8 cellular contexts compared by ENCODE assay signal in the genomic region with DNA sequence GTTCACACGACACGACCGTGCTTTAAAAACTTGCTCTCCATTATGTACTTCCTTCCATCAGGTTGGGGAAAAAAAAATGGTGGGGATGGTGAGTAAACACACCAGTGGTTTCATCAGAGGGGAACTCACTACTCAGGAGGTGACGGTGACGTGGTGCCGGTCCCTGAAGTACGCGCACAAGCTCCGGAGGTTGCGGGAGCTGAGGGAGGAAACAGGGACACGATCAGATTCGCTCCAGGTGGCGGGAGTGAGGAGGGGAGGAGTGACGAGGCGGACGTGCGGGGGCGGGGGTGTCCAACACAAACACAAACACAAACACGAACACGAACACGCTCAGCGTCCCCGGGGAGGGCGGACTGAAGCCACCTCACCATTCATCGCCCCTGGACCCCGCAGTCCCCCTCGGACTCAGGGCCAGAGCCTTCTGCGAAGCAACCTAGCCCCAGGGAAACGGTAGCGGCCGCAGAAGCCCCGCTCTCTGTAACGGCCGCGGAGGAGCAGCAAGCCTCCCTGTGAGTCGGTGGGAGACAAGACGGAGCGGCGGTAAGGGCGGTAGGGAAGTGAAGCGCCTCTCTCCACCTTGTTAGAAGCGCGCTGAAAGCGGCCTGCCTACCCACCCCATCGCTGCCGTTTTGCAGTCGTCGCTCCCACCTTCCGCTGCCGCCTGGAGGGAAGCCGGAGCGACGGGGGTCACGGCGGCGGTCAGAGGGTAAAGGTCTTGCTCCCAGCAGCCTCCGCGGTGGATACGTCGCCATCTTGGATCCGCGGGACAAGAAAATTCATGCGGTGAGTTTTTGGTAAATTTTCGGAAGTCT. TPM values are rescaled to one million over a fixed set of nuclear protein-coding genes. Genes with fewer than 3 reads are reported as not detected.
DNase-seq lines count a peak whose midpoint lies in the region; TF ChIP-seq lines count a peak whose summit lies in the region.

TSS of gene CNOT2 (plus strand) at position 739 of the 815 bp plus-strand sequence. CDS start 34,794 bp downstream, outside the sequence.

- TF ChIP-seq POLR2A in suprapubic skin (IDR thresholded peaks at IDR 0.05), result peak in 1 of 2 donors; percentile 39

- peak within 1 kb of the TSS; percentile 100 for H3K27ac Mint-ChIP-seq in HFFc6

- under 1% methylated on average over 48 of the region's 64 CpGs for WGBS in SK-N-SH (ENCODE audit: low lambda C conversion rate)
- under 1% methylated on average over 34 of the region's 64 CpGs for WGBS in suprapubic skin

- TF ChIP-seq RAD21 in SK-N-SH (IDR thresholded peaks at IDR 0.05; ENCODE audit: low read length), result peak; percentile 31

- H3K27me3 ChIP-seq in GM06990 (replicated peaks; ENCODE audit: control insufficient read depth, insufficient read depth, low read length) (no peaks in the 10 kb centered on the region), SK-N-SH (ENCODE audit: insufficient read depth) (no peaks in the 10 kb centered on the region), suprapubic skin (no peaks in the 10 kb centered on the region)

- peak within 1 kb of the TSS; percentile 100 for H3K4me3 Mint-ChIP-seq in HFFc6

- peak within 1 kb of the TSS; percentile 86 for H3K4me2 ChIP-seq in SK-N-SH

- peak within 1 kb of the TSS; percentile 75 for H2AFZ ChIP-seq in SK-N-SH (ENCODE audit: low read depth)

- CTCF ChIA-PET in SK-N-SH (lab: Yijun Ruan, JAX), result interaction anchor here (0.7 to 1.8 kb wide), 2 partner anchors 334 to 340 kb away, joined by 5 to 6 read pairs; no protein-coding TSS in a partner anchor

- DNase-seq in GM06990 (ENCODE audit: extremely low read depth, insufficient read length) (peak; percentile 90), HFFc6 (peak; percentile 91), NAMALWA (ENCODE audit: low spot score) (peak; percentile 91), SK-N-SH (peak; percentile 90), globus pallidus (ENCODE audit: low spot score) (peak; percentile 85), occipital lobe (lab: John Stamatoyannopoulos, UW) (peak; percentile 80), suprapubic skin (ENCODE audit: low spot score in 2 of 2) (peak; percentile 92 to 93)
- peak; percentile 92 for DNase-seq in activated naive CD4-positive, alpha-beta T cell treated with anti-CD3 and anti-CD28 coated beads, Interleukin-2, amount 50 U/mL, for 16 hours

- peaks cover 5% of the 10 kb centered on the region for H3K27me3 Mint-ChIP-seq in HFFc6 (ENCODE audit: insufficient read depth)

- H3K36me3 ChIP-seq in GM06990 (ENCODE audit: control insufficient read depth, insufficient read depth, low read length) (peaks cover 2% of the 10 kb centered on the region), SK-N-SH (replicated peaks in 1 of 2; ENCODE audit: control insufficient read depth in 1 of 2, insufficient read depth in 2 of 2, low read length in 1 of 2) (peaks cover 35 to 52% of the 10 kb centered on the region in 2 experiments), suprapubic skin (peaks cover 15% of the 10 kb centered on the region)

- H3K9me3 Mint-ChIP-seq in HFFc6, result no peaks in the 10 kb centered on the region

- H3K9me2 ChIP-seq in SK-N-SH, result no peaks in the 10 kb centered on the region

- peaks cover 61% of the 10 kb centered on the region for H3K4me1 Mint-ChIP-seq in HFFc6 (ENCODE audit: low read depth)

- H3K4me1 ChIP-seq in SK-N-SH (ENCODE audit: control insufficient read depth in 1 of 2, insufficient read depth in 2 of 2, low read depth in 1 of 2, low read length in 1 of 2) (peaks cover 17 to 22% of the 10 kb centered on the region in 2 experiments; a peak in 2 of 4 replicates), suprapubic skin (peaks cover 53% of the 10 kb centered on the region)

- peak within 1 kb of the TSS; percentile 94 to 98 for H3K27ac ChIP-seq in SK-N-SH (ENCODE audit: low read depth in 2 of 2, low read length in 1 of 2)
- H3K27ac ChIP-seq in suprapubic skin, result peak within 1 kb of the TSS; percentile 99

- H3K36me3 Mint-ChIP-seq in HFFc6 (ENCODE audit: low read depth), result peaks cover 33% of the 10 kb centered on the region

- H3K79me2 ChIP-seq in SK-N-SH (ENCODE audit: insufficient read depth), result peaks cover 67% of the 10 kb centered on the region

- H3K4me3 ChIP-seq in GM06990 (replicated peaks; ENCODE audit: low read depth, low read length), result peak within 1 kb of the TSS; percentile 99
- H3K4me3 ChIP-seq in SK-N-SH (ENCODE audit: low read depth in 2 of 2, low read length in 1 of 2), result peak within 1 kb of the TSS; percentile 91 to 95
- peak within 1 kb of the TSS; percentile 95 for H3K4me3 ChIP-seq in suprapubic skin

- H3K9ac ChIP-seq in SK-N-SH, result peak within 1 kb of the TSS; percentile 96

- no peak for TF ChIP-seq CTCF in GM06990 (IDR thresholded peaks at IDR 0.05; ENCODE audit: insufficient read depth, low read length, poor library complexity, severe bottlenecking)
- TF ChIP-seq CTCF in HFFc6 (IDR thresholded peaks at IDR 0.05), result no peak
- TF ChIP-seq CTCF in SK-N-SH (IDR thresholded peaks at IDR 0.05), result no peak
- no peak for TF ChIP-seq CTCF in suprapubic skin (IDR thresholded peaks at IDR 0.05)

- H3K9me3 ChIP-seq in SK-N-SH, result no peaks in the 10 kb centered on the region
- no peaks in the 10 kb centered on the region for H3K9me3 ChIP-seq in suprapubic skin

- TF ChIP-seq EP300 in SK-N-SH (IDR thresholded peaks at IDR 0.05; ENCODE audit: borderline replicate concordance in 1 of 2, low read depth in 1 of 2, low read length in 1 of 2) (0 out of 4 replicates have a peak, but pooled peaks of 1 of the 2 experiments have one; percentile 17), suprapubic skin (IDR thresholded peaks at IDR 0.05) (no peak)

- H3F3A ChIP-seq in SK-N-SH (replicated peaks; ENCODE audit: insufficient read depth), result peaks cover 19% of the 10 kb centered on the region

- peaks cover 40% of the 10 kb centered on the region for H4K20me1 ChIP-seq in SK-N-SH (ENCODE audit: insufficient read depth)

- POLR2A ChIA-PET in SK-N-SH (lab: Yijun Ruan, JAX), result interaction anchor here (0.6 to 1.2 kb wide), 3 partner anchors 320 to 452 kb away, joined by 3 read pairs; no protein-coding TSS in a partner anchor

TF ChIP-seq in SK-N-SH, 30 proteins besides CTCF, POLR2A, EP300 and RAD21 (continues in another document):
- TF ChIP-seq FOXM1 (IDR thresholded peaks at IDR 0.05; ENCODE audit: low read depth), result no peak
- no peak for TF ChIP-seq TCF12 (IDR thresholded peaks at IDR 0.05)
- peak; percentile 82 for TF ChIP-seq TAF1 (IDR thresholded peaks at IDR 0.05; ENCODE audit: borderline replicate concordance, low read depth, low read length)
- no peak for TF ChIP-seq EZH2phosphoT487 (IDR thresholded peaks at IDR 0.05; ENCODE audit: borderline replicate concordance, low read depth)
- TF ChIP-seq, protein P1, sequence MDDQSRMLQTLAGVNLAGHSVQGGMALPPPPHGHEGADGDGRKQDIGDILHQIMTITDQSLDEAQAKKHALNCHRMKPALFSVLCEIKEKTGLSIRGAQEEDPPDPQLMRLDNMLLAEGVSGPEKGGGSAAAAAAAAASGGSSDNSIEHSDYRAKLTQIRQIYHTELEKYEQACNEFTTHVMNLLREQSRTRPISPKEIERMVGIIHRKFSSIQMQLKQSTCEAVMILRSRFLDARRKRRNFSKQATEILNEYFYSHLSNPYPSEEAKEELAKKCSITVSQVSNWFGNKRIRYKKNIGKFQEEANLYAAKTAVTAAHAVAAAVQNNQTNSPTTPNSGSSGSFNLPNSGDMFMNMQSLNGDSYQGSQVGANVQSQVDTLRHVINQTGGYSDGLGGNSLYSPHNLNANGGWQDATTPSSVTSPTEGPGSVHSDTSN (IDR thresholded peaks at IDR 0.05), result no peak
- TF ChIP-seq GATA2 (CRISPR knock-in tag; IDR thresholded peaks at IDR 0.05), result no peak
- TF ChIP-seq, protein P2, sequence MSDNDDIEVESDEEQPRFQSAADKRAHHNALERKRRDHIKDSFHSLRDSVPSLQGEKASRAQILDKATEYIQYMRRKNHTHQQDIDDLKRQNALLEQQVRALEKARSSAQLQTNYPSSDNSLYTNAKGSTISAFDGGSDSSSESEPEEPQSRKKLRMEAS (IDR thresholded peaks at IDR 0.05; ENCODE audit: low read depth), result peak; percentile 52
- peak; percentile 74 for TF ChIP-seq POLR2AphosphoS5 (IDR thresholded peaks at IDR 0.05; ENCODE audit: low read depth, low read length)
- TF ChIP-seq FOXJ3 (CRISPR knock-in tag; IDR thresholded peaks at IDR 0.05), result peak; percentile 48; the same call in 1 of the 2 replicates
- TF ChIP-seq RXRA (IDR thresholded peaks at IDR 0.05; ENCODE audit: borderline replicate concordance, low read depth), result peak; percentile 12; the same call in 1 of the 2 replicates
- no peak for TF ChIP-seq JUND (IDR thresholded peaks at IDR 0.05)
- no peak for TF ChIP-seq USF2 (IDR thresholded peaks at IDR 0.05; ENCODE audit: borderline replicate concordance, low read depth, low read length)
- TF ChIP-seq SIN3A (IDR thresholded peaks at IDR 0.05; ENCODE audit: borderline replicate concordance, low read depth, low read length), result peak; percentile 46; the same call in 1 of the 2 replicates
- no peak for TF ChIP-seq NFIC (IDR thresholded peaks at IDR 0.05; ENCODE audit: borderline replicate concordance)
- peak; percentile 95 for TF ChIP-seq YY1 (IDR thresholded peaks at IDR 0.05; ENCODE audit: low read depth)
- no peak for TF ChIP-seq RCOR1 (IDR thresholded peaks at IDR 0.05; ENCODE audit: low read length)
- no peak for TF ChIP-seq RFX5 (IDR thresholded peaks at IDR 0.05; ENCODE audit: low read length)
- no peak for TF ChIP-seq FOSL2 (IDR thresholded peaks at IDR 0.05; ENCODE audit: borderline replicate concordance, low read depth)
- no peak for TF ChIP-seq SMC3 (IDR thresholded peaks at IDR 0.05; ENCODE audit: low read depth, low read length)
- TF ChIP-seq ELF1 (IDR thresholded peaks at IDR 0.05), result peak; percentile 46; the same call in 1 of the 2 replicates
- peak; percentile 66 for TF ChIP-seq MXI1 (IDR thresholded peaks at IDR 0.05; ENCODE audit: low read depth, low read length)
- no peak for TF ChIP-seq TEAD4 (IDR thresholded peaks at IDR 0.05; ENCODE audit: borderline replicate concordance, insufficient read depth)
- TF ChIP-seq MEF2A (IDR thresholded peaks at IDR 0.05; ENCODE audit: borderline replicate concordance, low read depth), result no peak

RNA-seq across cellular contexts. Expression of gene CNOT2, which starts in this region (rescaled TPM):
- 10 to 100 TPM; 45.0 to 54.2 (median 49.5) TPM for total RNA-seq in HFFc6 (2021; fragmentation: NEBNext Ultra II Directional; extraction: Animal tissue kit (Norgen Biotek cat#: 25700))
- polyA plus RNA-seq in SK-N-SH (2012; rRNA removed), result 45.3 and 51.5 TPM in 2 replicates
- polyA plus RNA-seq in SK-N-SH (2012; cell fraction: cytosol; rRNA removed), result 53.9 and 56.0 TPM in 2 replicates
- 30.0 and 64.4 TPM in 2 replicates for polyA plus RNA-seq in SK-N-SH (2012; cell fraction: nucleus; rRNA removed)
- total RNA-seq in occipital lobe (248 TPM), suprapubic skin (100 to 1,000 TPM; 135 to 259 (median 152) TPM)

Comparison
In these comparisons a context has a peak if more than half of its experiments do, and no peak if none do; other contexts are left out.
1. Peak in every context shown above with its lines: DNase-seq, H3K4me3 ChIP-seq and H3K27ac ChIP-seq.